In the genomic region with DNA sequence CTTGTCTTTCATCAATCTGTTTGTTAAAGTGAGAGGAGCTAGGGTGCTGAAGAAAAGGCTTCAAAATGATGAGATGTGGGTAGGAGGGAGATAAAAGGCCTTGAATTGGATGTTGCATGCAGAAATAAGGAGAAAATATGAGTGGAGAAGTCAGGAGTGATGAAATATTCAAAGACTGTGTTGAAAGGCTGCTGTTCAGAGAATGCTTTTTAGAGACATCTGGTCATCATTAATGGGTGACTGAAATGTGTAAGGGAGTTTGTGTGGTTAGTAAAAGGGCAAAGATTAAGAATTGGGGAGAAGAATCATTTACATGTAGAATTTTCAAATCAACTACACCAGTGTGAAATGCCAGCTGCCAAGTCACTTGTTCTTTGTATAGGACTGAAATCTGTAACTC, we compare ENCODE assay signal across 24 cellular contexts.
A peak's percentile ranks its signal among the peaks of the same experiment; 100 is the strongest.
DNase-seq lines count a peak whose midpoint lies in the region; TF ChIP-seq lines count a peak whose summit lies in the region.
"Had no signal": no experiment of that assay in that cellular context is flagged by ENCODE, and none has a peak within 500 bp of the region (broad histone marks: within the 10 kb centered on the region; RNA-seq: fewer than 3 reads in every experiment).

No MANE protein-coding gene starts in this region.

- H3K9ac ChIP-seq in mesenchymal stem cell (ENCODE audit: low read length): peak overlapping the region; percentile 30

- no peak overlapping the region for H3K27ac ChIP-seq in mesenchymal stem cell (ENCODE audit: low read length, poor library complexity, severe bottlenecking)
- H3K27ac ChIP-seq: colonic mucosa, heart left ventricle, skin epidermis, testis had no signal

- H3K4ac ChIP-seq in mesenchymal stem cell (ENCODE audit: low read depth in 1 of 2, low read length in 2 of 2): no peak overlapping the region

- no peak overlapping the region for H2AFZ ChIP-seq in mesenchymal stem cell (ENCODE audit: low read depth, low read length)

- H2BK5ac ChIP-seq in mesenchymal stem cell (ENCODE audit: low read depth, low read length, poor library complexity, severe bottlenecking): no peak overlapping the region

- TF ChIP-seq CTCF in BJ (IDR thresholded peaks at IDR 0.05; ENCODE audit: insufficient read depth, low read depth, low read length) (no peak), astrocyte of the cerebellum (IDR thresholded peaks at IDR 0.05; ENCODE audit: low read depth, low read length, missing control alignments) (no peak)

- H2AK5ac ChIP-seq in mesenchymal stem cell (ENCODE audit: low read length, severe bottlenecking): no peak overlapping the region

- no peaks in the 10 kb centered on the region for H3K4me1 ChIP-seq in mesenchymal stem cell (ENCODE audit: control insufficient read depth, insufficient read depth, low read depth, low read length)
- H3K4me1 ChIP-seq: colonic mucosa, heart left ventricle, testis had no signal

- H3K4me3 ChIP-seq in BJ (ENCODE audit: low read depth, low read length) (no peak overlapping the region), astrocyte of the cerebellum (ENCODE audit: low read depth, low read length) (no peak overlapping the region), mesenchymal stem cell (ENCODE audit: insufficient read depth in 1 of 2, low read depth in 1 of 2, low read length in 2 of 2) (no peak overlapping the region)
- H3K4me3 ChIP-seq: colonic mucosa, heart left ventricle, skin epidermis, testis had no signal

- H3K27me3 ChIP-seq in BJ (ENCODE audit: control insufficient read depth, insufficient read depth, low read length): no peaks in the 10 kb centered on the region
- H3K27me3 ChIP-seq in mesenchymal stem cell (ENCODE audit: control insufficient read depth in 1 of 2, insufficient read depth in 1 of 2, low read length in 2 of 2): no peaks in the 10 kb centered on the region
- H3K27me3 ChIP-seq: colonic mucosa, heart left ventricle, testis had no signal

- no peaks in the 10 kb centered on the region for H3K36me3 ChIP-seq in BJ (ENCODE audit: control insufficient read depth, insufficient read depth, low read length)
- H3K36me3 ChIP-seq in mesenchymal stem cell (ENCODE audit: control insufficient read depth in 1 of 2, insufficient read depth in 2 of 2, low read depth in 1 of 2, low read length in 2 of 2): no peaks in the 10 kb centered on the region
- H3K36me3 ChIP-seq: colonic mucosa, heart left ventricle had no signal

- H3K14ac ChIP-seq in mesenchymal stem cell (ENCODE audit: low read length in 2 of 2): no peak overlapping the region

- H3K79me1 ChIP-seq in mesenchymal stem cell (replicated peaks; ENCODE audit: low read length, poor library complexity, severe bottlenecking): no peaks in the 10 kb centered on the region

- H4K91ac ChIP-seq in mesenchymal stem cell (ENCODE audit: low read length): no peak overlapping the region

- H2BK12ac ChIP-seq in mesenchymal stem cell (ENCODE audit: low read length in 2 of 2): no peak overlapping the region

- POLR2A ChIA-PET in BJ (lab: Charles Lee): no interaction called here

- CTCF ChIA-PET in BJ (lab: Yijun Ruan, JAX): no interaction called here

- in situ Hi-C loops in astrocyte of the cerebellum (cut with HindIII; ENCODE audit: low sequenced_read_pairs): no loop called here

- no peak overlapping the region for H3K18ac ChIP-seq in mesenchymal stem cell (ENCODE audit: low read depth in 1 of 2, low read length in 2 of 2)

- peak; percentile 12 for DNase-seq in BJ (ENCODE audit: low read depth)
- peak; percentile 65 for DNase-seq in MV-4-11 (lab: John Stamatoyannopoulos, UW)
- DNase-seq in astrocyte of the cerebellum (ENCODE audit: low read depth): peak; percentile 19
- DNase-seq in mesenchymal stem cell: peak; percentile 68
- no peak for DNase-seq in stimulated activated CD4-positive, alpha-beta T cell treated with anti-CD3 and anti-CD28 coated beads, Interleukin-4, amount 100 ng/mL, for 24 hours
- no peak for DNase-seq in UCSD-AML1 (lab: John Stamatoyannopoulos, UW; ENCODE audit: unreplicated experiment)
- no peak for DNase-seq in NCI-H128 (lab: John Stamatoyannopoulos, UW; ENCODE audit: unreplicated experiment)
- DNase-seq: activated CD4-positive, CD25-positive, alpha-beta regulatory T cell treated with anti-CD3 and anti-CD28 coated beads, Interleukin-2, amount 50 U/mL, for 72 hours; aorta; C1 segment of cervical spinal cord; colonic mucosa; DMS153; H9; heart left ventricle; islet precursor cell; naive thymus-derived CD8-positive, alpha-beta T cell; NCI-H1694; NCI-H345; NK-92 treated with Interleukin-12 subunit alpha and Interleukin-12 subunit beta, amount 100 ng/mL, for 24 hours; stimulated activated CD4-positive, alpha-beta T cell treated with anti-CD3 and anti-CD28 coated beads, Interleukin-4, amount 100 ng/mL, for 1 hour; stimulated activated CD8-positive, alpha-beta memory T cell treated with anti-CD3 and anti-CD28 coated beads, Interleukin-4, amount 100 ng/mL, for 48 hours; T-helper 2 cell; testis had no signal

- no peak overlapping the region for H3K23ac ChIP-seq in mesenchymal stem cell (ENCODE audit: low read length in 2 of 2)

- no peak overlapping the region for H4K8ac ChIP-seq in mesenchymal stem cell (ENCODE audit: low read length)

- no peak overlapping the region for H2BK15ac ChIP-seq in mesenchymal stem cell (ENCODE audit: low read depth, poor library complexity, severe bottlenecking)

- no peaks in the 10 kb centered on the region for H3K9me3 ChIP-seq in mesenchymal stem cell (ENCODE audit: control insufficient read depth, low read length)
- H3K9me3 ChIP-seq: colonic mucosa, heart left ventricle, testis had no signal

- H3K4me2 ChIP-seq in mesenchymal stem cell (ENCODE audit: low read length, poor library complexity, severe bottlenecking): no peak overlapping the region

- H2BK120ac ChIP-seq in mesenchymal stem cell (ENCODE audit: low read depth, low read length): no peak overlapping the region

Comparison
In these comparisons a context has a peak if more than half of its experiments do, and no peak if none do; other contexts are left out.
1. DNase-seq: peak in BJ (single experiment), MV-4-11 (single experiment), astrocyte of the cerebellum (single experiment) and mesenchymal stem cell (single experiment); none in stimulated activated CD4-positive, alpha-beta T cell treated with anti-CD3 and anti-CD28 coated beads, Interleukin-4, amount 100 ng/mL, for 24 hours (single experiment), UCSD-AML1 (single experiment) and NCI-H128 (single experiment).